In the genomic region with DNA sequence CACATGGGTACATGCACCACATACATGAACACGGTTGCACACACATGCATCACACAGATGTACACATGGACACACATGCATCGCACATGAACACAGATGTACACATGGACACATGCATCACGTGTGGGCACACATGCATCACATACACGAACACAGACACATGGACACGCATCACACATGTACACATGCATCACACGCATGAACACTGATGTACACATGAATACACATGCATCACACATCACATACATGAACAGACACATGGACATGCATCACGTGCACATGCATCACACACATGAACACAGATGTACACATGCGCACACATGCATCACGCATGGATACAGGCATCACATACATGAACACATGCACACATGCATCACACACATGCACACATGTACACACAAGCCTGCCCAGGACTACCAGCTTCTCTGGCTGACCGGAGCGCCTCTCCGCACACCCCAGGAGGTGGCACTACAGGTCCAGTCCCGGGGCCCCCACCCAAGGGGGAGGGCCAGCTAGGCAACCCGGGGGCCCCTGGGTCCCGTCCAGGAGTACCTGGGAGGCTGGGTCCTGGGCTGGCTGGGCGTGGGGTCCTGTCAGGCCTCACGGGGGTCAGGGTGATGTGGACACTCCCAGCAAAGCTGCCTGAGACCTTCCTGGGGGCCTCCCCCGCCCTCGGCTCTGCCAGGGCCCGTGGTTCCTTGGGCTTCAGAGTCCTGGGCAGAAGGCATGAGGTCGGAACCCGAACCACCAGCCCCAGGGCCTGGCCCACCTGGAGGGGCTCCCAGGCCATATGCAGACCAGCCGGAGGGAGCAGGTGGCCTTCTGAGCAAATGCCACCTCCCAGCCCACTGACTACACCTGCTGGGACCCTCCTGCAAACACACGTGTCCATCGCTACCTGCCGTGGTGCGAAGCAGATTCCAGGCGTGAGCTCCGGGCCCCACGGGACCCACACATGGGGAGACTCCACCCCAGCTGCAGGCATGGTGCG, we compare ENCODE assay signal across 1 cellular context.
TF ChIP-seq lines count a peak whose summit lies in the region.

No MANE protein-coding gene starts in this region.

TF ChIP-seq in HCT116, 20 proteins besides CTCF, POLR2A, EP300 and RAD21:
- TF ChIP-seq, protein P1, sequence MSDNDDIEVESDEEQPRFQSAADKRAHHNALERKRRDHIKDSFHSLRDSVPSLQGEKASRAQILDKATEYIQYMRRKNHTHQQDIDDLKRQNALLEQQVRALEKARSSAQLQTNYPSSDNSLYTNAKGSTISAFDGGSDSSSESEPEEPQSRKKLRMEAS (IDR thresholded peaks at IDR 0.05): no peak
- TF ChIP-seq ZFX (IDR thresholded peaks at IDR 0.05): no peak
- no peak for TF ChIP-seq CBX3 (IDR thresholded peaks at IDR 0.05; ENCODE audit: low read depth)
- TF ChIP-seq POLR2AphosphoS5 (IDR thresholded peaks at IDR 0.05; ENCODE audit: low read depth, low read length): no peak
- no peak for TF ChIP-seq ELF1 (IDR thresholded peaks at IDR 0.05; ENCODE audit: borderline replicate concordance, low read depth)
- TF ChIP-seq SRF (IDR thresholded peaks at IDR 0.05; ENCODE audit: low read depth): no peak
